ENCODE assay signal across 2 cellular contexts in the genomic region with DNA sequence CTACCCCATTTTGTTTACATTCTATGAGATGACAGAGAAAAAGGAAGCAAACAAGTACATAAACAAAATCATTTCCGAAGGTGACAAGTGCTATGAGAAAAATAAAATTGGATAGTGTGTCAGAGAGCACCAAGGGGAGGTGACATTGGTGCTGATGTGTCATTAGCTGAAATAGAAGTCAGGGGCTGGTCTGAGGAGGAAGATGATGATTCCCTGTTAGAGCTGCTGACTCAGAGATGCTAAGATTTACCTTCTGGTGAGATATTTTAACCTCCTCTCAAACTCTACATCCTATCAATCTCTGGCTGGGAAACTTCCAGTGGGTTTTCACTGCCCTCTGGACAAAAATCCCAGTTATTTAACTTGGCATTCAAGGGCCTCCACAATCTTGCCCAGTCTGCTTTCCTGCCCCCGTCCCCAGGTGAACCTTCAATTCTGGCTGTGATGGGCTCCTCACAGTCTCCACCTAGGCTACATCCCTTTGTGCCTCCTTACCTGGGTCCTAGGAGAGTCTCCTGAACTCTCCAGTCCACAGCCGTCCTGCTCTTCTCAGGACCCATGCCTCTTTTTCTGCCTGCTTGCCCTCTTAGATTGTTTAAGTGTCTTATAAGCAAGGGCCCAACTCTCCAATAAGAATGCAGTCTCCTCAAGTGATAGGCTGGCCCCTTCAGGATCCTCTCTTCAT.
TF ChIP-seq lines count a peak whose summit lies in the region.

No MANE protein-coding gene starts in this region.

TF ChIP-seq in HCT116, 20 proteins besides CTCF, POLR2A, EP300 and RAD21 (continued from another document):
- TF ChIP-seq, protein P1, sequence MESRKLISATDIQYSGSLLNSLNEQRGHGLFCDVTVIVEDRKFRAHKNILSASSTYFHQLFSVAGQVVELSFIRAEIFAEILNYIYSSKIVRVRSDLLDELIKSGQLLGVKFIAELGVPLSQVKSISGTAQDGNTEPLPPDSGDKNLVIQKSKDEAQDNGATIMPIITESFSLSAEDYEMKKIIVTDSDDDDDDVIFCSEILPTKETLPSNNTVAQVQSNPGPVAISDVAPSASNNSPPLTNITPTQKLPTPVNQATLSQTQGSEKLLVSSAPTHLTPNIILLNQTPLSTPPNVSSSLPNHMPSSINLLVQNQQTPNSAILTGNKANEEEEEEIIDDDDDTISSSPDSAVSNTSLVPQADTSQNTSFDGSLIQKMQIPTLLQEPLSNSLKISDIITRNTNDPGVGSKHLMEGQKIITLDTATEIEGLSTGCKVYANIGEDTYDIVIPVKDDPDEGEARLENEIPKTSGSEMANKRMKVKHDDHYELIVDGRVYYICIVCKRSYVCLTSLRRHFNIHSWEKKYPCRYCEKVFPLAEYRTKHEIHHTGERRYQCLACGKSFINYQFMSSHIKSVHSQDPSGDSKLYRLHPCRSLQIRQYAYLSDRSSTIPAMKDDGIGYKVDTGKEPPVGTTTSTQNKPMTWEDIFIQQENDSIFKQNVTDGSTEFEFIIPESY (IDR thresholded peaks at IDR 0.05; ENCODE audit: extremely low read depth, insufficient replicate concordance, low read length): no peak
- TF ChIP-seq ZNF274 (IDR thresholded peaks at IDR 0.05; ENCODE audit: low read depth, low read length) (no peak), ZFX (IDR thresholded peaks at IDR 0.05) (no peak), ELF1 (IDR thresholded peaks at IDR 0.05; ENCODE audit: borderline replicate concordance, low read depth) (no peak), EGR1 (IDR thresholded peaks at IDR 0.05; ENCODE audit: low read depth) (no peak), JUND (IDR thresholded peaks at IDR 0.05) (no peak), EZH2 (IDR thresholded peaks at IDR 0.05) (no peak), SP1 (IDR thresholded peaks at IDR 0.05; ENCODE audit: low read depth) (no peak), TCF7L2 (IDR thresholded peaks at IDR 0.05; ENCODE audit: borderline replicate concordance, extremely low read depth, insufficient read depth, insufficient read length) (no peak), SRF (IDR thresholded peaks at IDR 0.05; ENCODE audit: low read depth) (no peak)
- TF ChIP-seq, protein P2, sequence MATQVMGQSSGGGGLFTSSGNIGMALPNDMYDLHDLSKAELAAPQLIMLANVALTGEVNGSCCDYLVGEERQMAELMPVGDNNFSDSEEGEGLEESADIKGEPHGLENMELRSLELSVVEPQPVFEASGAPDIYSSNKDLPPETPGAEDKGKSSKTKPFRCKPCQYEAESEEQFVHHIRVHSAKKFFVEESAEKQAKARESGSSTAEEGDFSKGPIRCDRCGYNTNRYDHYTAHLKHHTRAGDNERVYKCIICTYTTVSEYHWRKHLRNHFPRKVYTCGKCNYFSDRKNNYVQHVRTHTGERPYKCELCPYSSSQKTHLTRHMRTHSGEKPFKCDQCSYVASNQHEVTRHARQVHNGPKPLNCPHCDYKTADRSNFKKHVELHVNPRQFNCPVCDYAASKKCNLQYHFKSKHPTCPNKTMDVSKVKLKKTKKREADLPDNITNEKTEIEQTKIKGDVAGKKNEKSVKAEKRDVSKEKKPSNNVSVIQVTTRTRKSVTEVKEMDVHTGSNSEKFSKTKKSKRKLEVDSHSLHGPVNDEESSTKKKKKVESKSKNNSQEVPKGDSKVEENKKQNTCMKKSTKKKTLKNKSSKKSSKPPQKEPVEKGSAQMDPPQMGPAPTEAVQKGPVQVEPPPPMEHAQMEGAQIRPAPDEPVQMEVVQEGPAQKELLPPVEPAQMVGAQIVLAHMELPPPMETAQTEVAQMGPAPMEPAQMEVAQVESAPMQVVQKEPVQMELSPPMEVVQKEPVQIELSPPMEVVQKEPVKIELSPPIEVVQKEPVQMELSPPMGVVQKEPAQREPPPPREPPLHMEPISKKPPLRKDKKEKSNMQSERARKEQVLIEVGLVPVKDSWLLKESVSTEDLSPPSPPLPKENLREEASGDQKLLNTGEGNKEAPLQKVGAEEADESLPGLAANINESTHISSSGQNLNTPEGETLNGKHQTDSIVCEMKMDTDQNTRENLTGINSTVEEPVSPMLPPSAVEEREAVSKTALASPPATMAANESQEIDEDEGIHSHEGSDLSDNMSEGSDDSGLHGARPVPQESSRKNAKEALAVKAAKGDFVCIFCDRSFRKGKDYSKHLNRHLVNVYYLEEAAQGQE (IDR thresholded peaks at IDR 0.05; ENCODE audit: low read depth): no peak
- TF ChIP-seq, protein P3, sequence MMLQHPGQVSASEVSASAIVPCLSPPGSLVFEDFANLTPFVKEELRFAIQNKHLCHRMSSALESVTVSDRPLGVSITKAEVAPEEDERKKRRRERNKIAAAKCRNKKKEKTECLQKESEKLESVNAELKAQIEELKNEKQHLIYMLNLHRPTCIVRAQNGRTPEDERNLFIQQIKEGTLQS (IDR thresholded peaks at IDR 0.05): no peak

TF ChIP-seq in WTC11, 78 proteins besides CTCF, POLR2A, EP300 and RAD21 (continued from another document):
- TF ChIP-seq, protein P4, sequence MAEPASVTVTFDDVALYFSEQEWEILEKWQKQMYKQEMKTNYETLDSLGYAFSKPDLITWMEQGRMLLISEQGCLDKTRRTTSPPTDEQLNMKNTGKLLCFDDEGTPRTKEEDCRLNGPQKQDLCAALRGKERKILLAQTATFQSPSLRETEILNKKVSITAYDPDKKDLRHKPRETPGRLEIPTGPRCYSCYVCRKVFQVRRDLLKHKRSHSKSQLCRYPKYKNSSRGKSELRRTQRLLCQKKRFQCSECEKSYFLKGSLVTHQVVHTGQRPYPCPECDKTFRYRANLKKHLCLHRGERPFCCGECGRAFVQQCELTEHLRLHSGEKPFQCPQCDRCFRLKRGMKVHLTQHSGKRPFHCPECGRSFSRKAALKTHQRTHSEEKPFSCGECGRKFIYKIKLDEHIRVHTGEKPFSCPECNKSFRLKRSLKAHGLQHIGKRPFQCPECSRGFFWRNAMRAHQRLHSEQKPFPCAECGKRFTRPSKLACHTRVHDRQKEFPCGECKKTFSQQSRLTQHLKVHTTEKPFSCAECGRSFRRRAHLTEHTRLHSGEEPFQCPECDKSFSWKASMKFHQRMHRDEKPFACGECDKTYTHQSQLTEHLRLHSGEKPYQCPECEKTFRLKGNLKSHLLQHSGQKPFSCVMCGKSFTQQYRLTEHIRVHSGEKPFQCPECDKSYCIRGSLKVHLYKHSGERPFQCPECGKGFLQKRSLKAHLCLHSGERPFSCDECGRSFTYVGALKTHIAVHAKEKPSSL (CRISPR knock-in tag; conservative IDR thresholded peaks at IDR 0.05): no peak
- TF ChIP-seq ETV6 (CRISPR knock-in tag; IDR thresholded peaks at IDR 0.05) (no peak), MYBL2 (CRISPR knock-in tag; IDR thresholded peaks at IDR 0.05) (no peak), GABPB1 (CRISPR knock-in tag; IDR thresholded peaks at IDR 0.05) (no peak), CREM (CRISPR knock-in tag; IDR thresholded peaks at IDR 0.05) (no peak), FOXJ3 (CRISPR knock-in tag; IDR thresholded peaks at IDR 0.05; ENCODE audit: borderline replicate concordance) (no peak), ZNF423 (CRISPR knock-in tag; IDR thresholded peaks at IDR 0.05) (no peak), ZNF138 (CRISPR knock-in tag; conservative IDR thresholded peaks at IDR 0.05) (no peak), FOXP1 (CRISPR knock-in tag; IDR thresholded peaks at IDR 0.05; ENCODE audit: borderline replicate concordance) (no peak), CBFB (CRISPR knock-in tag; IDR thresholded peaks at IDR 0.05; ENCODE audit: low read depth) (no peak), ZNF232 (CRISPR knock-in tag; IDR thresholded peaks at IDR 0.05) (no peak)
- TF ChIP-seq, protein P5, sequence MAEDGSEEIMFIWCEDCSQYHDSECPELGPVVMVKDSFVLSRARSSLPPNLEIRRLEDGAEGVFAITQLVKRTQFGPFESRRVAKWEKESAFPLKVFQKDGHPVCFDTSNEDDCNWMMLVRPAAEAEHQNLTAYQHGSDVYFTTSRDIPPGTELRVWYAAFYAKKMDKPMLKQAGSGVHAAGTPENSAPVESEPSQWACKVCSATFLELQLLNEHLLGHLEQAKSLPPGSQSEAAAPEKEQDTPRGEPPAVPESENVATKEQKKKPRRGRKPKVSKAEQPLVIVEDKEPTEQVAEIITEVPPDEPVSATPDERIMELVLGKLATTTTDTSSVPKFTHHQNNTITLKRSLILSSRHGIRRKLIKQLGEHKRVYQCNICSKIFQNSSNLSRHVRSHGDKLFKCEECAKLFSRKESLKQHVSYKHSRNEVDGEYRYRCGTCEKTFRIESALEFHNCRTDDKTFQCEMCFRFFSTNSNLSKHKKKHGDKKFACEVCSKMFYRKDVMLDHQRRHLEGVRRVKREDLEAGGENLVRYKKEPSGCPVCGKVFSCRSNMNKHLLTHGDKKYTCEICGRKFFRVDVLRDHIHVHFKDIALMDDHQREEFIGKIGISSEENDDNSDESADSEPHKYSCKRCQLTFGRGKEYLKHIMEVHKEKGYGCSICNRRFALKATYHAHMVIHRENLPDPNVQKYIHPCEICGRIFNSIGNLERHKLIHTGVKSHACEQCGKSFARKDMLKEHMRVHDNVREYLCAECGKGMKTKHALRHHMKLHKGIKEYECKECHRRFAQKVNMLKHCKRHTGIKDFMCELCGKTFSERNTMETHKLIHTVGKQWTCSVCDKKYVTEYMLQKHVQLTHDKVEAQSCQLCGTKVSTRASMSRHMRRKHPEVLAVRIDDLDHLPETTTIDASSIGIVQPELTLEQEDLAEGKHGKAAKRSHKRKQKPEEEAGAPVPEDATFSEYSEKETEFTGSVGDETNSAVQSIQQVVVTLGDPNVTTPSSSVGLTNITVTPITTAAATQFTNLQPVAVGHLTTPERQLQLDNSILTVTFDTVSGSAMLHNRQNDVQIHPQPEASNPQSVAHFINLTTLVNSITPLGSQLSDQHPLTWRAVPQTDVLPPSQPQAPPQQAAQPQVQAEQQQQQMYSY (CRISPR knock-in tag; IDR thresholded peaks at IDR 0.05): no peak
